11 cellular contexts compared by ENCODE assay signal in genomic region chr5:10579537-10580521, GRCh38.
DNase-seq lines count a peak whose midpoint lies in the region; ATAC-seq and FAIRE-seq lines count a peak whose summit lies in the region.
"Had no signal": no experiment of that assay in that cellular context is flagged by ENCODE, and none has a peak within 500 bp of the region (broad histone marks: within the 10 kb centered on the region; RNA-seq: fewer than 3 reads in every experiment).

No MANE protein-coding gene starts in this region.

- FAIRE-seq in GM18507 (lab: Jason Lieb, UNC) = peak; percentile 70

- ATAC-seq in GM19463 (IDR thresholded peaks at IDR 0.05; ENCODE audit: unreplicated experiment) (peak; percentile 21), HG03378 (IDR thresholded peaks at IDR 0.05; ENCODE audit: unreplicated experiment) (peak; percentile 51)

- no peak for DNase-seq in GM18507 (ENCODE audit: extremely low spot score, insufficient read length, low read depth)
- peak; percentile 13 for DNase-seq in ecto neural progenitor cell (ENCODE audit: low spot score)
- DNase-seq in AML-193 (lab: John Stamatoyannopoulos, UW) = no peak
- DNase-seq in stimulated activated CD4-positive, alpha-beta T cell treated with anti-CD3 and anti-CD28 coated beads, Interleukin-2, amount 100 ng/mL, for 24 hours = no peak
- no peak for DNase-seq in GM03348 (ENCODE audit: low spot score)
- DNase-seq: activated CD4-positive, alpha-beta T cell treated with anti-CD3 and anti-CD28 coated beads, Interleukin-2, amount 50 U/mL, for 48 hours; DMS79; erythroblast; NCI-H187 had no signal
